In the genomic region with DNA sequence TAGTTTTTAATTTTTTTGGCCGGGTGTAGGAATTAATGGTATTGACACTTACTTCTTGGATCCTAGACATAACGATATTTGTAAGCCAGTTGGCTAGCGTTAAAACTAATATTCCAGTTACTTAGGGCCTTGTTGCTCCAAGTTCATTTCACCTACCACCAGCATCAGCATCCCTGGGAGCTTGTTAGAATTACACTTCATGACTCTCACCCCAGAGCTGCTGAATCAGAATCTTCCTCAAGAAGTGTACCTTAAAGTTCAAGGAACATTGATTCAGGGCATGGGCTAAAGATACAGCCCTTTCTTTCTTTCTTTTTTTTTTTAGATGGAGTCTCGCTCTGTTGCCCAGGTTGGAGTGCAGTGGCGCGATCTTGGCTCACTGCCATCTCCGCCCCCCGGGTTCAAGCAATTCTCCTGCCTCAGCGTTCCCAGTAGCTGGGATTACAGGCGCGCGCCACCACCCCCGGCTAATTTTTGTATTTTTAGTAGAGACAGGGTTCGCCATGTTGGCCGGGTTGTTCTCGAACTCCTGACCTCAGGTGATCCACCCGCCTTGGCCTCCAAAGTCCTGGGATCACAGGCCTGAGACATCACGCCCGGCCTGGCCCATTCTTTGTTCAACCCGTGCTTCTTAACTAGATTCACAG, we compare ENCODE assay signal across 9 cellular contexts. TPM values are rescaled to one million over a fixed set of nuclear protein-coding genes. Genes with fewer than 3 reads are reported as not detected.
DNase-seq lines count a peak whose midpoint lies in the region; ATAC-seq and TF ChIP-seq lines count a peak whose summit lies in the region.
"Had no signal": no experiment of that assay in that cellular context is flagged by ENCODE, and none has a peak within 500 bp of the region (broad histone marks: within the 10 kb centered on the region; RNA-seq: fewer than 3 reads in every experiment).

No MANE protein-coding gene starts in this region.

- H3K36me3 ChIP-seq in breast epithelium (no peaks in the 10 kb centered on the region), gastroesophageal sphincter (no peaks in the 10 kb centered on the region)

- DNase-seq in MCF 10A (ENCODE audit: unreplicated experiment), result no peak
- DNase-seq in breast epithelium (ENCODE audit: low spot score in 2 of 2), result no peak
- no peak for DNase-seq in T-cell
- DNase-seq in foreskin keratinocyte, result no peak
- no peak for DNase-seq in NCI-H2029 treated with DMSO at 0.1 percent for 48 hours (lab: John Stamatoyannopoulos, UW)
- DNase-seq: left ventricle myocardium superior had no signal

- H3K27me3 ChIP-seq in breast epithelium (no peaks in the 10 kb centered on the region), foreskin keratinocyte (no peaks in the 10 kb centered on the region), gastroesophageal sphincter (no peaks in the 10 kb centered on the region)

- no TSS peak for BruUV-seq in MCF 10A (replicated peaks; lab: Mats Ljungman, UMichigan)

- H3K9me3 Mint-ChIP-seq in MCF 10A (ENCODE audit: unreplicated experiment), result no peaks in the 10 kb centered on the region
- H3K9me3 Mint-ChIP-seq in T-cell, result no peaks in the 10 kb centered on the region
- no peaks in the 10 kb centered on the region for H3K9me3 Mint-ChIP-seq in stimulated activated memory B cell treated with anti-CD40 and anti-IgM and Interleukin-4, amounts not matched to agents 10 μg/mL and 1 μg/mL and 100 μg/mL, for 72 hours

- H3K9me3 ChIP-seq in breast epithelium (no peaks in the 10 kb centered on the region), gastroesophageal sphincter (no peaks in the 10 kb centered on the region)

- WGBS in gastroesophageal sphincter (ENCODE audit: low coverage in 1 of 2), 2 donors, result 92 to 95% methylated on average over 10 to 13 of the region's 20 CpGs

- H3K27ac Mint-ChIP-seq in MCF 10A (ENCODE audit: low read depth, unreplicated experiment) (peak overlapping the region; percentile 94), T-cell (no peak overlapping the region)
- H3K27ac Mint-ChIP-seq in stimulated activated memory B cell treated with anti-CD40 and anti-IgM and Interleukin-4, amounts not matched to agents 10 μg/mL and 1 μg/mL and 100 μg/mL, for 72 hours, result no peak overlapping the region

- H3K4me3 Mint-ChIP-seq in MCF 10A (ENCODE audit: unreplicated experiment), result peak overlapping the region; percentile 86
- peak overlapping the region; percentile 90 to 95 (median 92) for H3K4me3 Mint-ChIP-seq in T-cell
- peak overlapping the region; percentile 87 for H3K4me3 Mint-ChIP-seq in stimulated activated memory B cell treated with anti-CD40 and anti-IgM and Interleukin-4, amounts not matched to agents 10 μg/mL and 1 μg/mL and 100 μg/mL, for 72 hours

- H3K4me1 Mint-ChIP-seq in MCF 10A (ENCODE audit: insufficient read depth, unreplicated experiment) (peaks cover 12% of the 10 kb centered on the region), T-cell (peaks cover 34 to 50% (median 43%) of the 10 kb centered on the region in 3 donors)
- H3K4me1 Mint-ChIP-seq in stimulated activated memory B cell treated with anti-CD40 and anti-IgM and Interleukin-4, amounts not matched to agents 10 μg/mL and 1 μg/mL and 100 μg/mL, for 72 hours, result peaks cover 27% of the 10 kb centered on the region

- POLR2A ChIA-PET in MCF 10A (lab: Yijun Ruan, JAX) (interaction anchor here (0.6 to 5.7 kb wide), 21 partner anchors 9 to 423 kb away, joined by 3 to 135 read pairs (median 21); no protein-coding TSS in a partner anchor), T-cell (lab: Charles Lee) (interaction anchor here in 1 of 2 donors (0.9 kb wide), 1 partner anchor 9 kb away, joined by 4 read pairs; no protein-coding TSS in a partner anchor)

- ATAC-seq in T-cell (replicated peaks in 1 of 4) (no peak), foreskin keratinocyte (no peak), gastroesophageal sphincter (no peak), GM19455 (IDR thresholded peaks at IDR 0.05; ENCODE audit: unreplicated experiment) (no peak)
- ATAC-seq in stimulated activated memory B cell treated with anti-CD40 and anti-IgM and Interleukin-4, amounts not matched to agents 10 μg/mL and 1 μg/mL and 100 μg/mL, for 72 hours, result no peak
- ATAC-seq: left ventricle myocardium superior had no signal

- no peak for TF ChIP-seq CTCF in MCF 10A (IDR thresholded peaks at IDR 0.05; ENCODE audit: unreplicated experiment)
- no peak for TF ChIP-seq CTCF in breast epithelium (IDR thresholded peaks at IDR 0.05)
- no peak for TF ChIP-seq CTCF in foreskin keratinocyte (conservative IDR thresholded peaks at IDR 0.05)
- TF ChIP-seq CTCF in gastroesophageal sphincter (IDR thresholded peaks at IDR 0.05), result no peak

- intact Hi-C loops in MCF 10A (cut with micrococcal nuclease), result no loop called here
- intact Hi-C loops in breast epithelium (cut with DNase I; ENCODE audit: low total_unique reads), result no loop called here

- H3K4me3 ChIP-seq in breast epithelium (peak overlapping the region in 1 of 3 donors; percentile 93), gastroesophageal sphincter (no peak overlapping the region)

- H3K36me3 Mint-ChIP-seq in MCF 10A (ENCODE audit: insufficient read depth, unreplicated experiment) (peaks cover 19% of the 10 kb centered on the region), T-cell (no peaks in the 10 kb centered on the region)
- H3K36me3 Mint-ChIP-seq in stimulated activated memory B cell treated with anti-CD40 and anti-IgM and Interleukin-4, amounts not matched to agents 10 μg/mL and 1 μg/mL and 100 μg/mL, for 72 hours, result no peaks in the 10 kb centered on the region

- H3K27ac ChIP-seq in breast epithelium (no peak overlapping the region), foreskin keratinocyte (peak overlapping the region; percentile 77), gastroesophageal sphincter (no peak overlapping the region)

- TF ChIP-seq POLR2A in breast epithelium (IDR thresholded peaks at IDR 0.05) (no peak), gastroesophageal sphincter (IDR thresholded peaks at IDR 0.05) (no peak)

- H3K27me3 Mint-ChIP-seq in MCF 10A (ENCODE audit: insufficient read depth, unreplicated experiment), result no peaks in the 10 kb centered on the region
- H3K27me3 Mint-ChIP-seq in T-cell, result no peaks in the 10 kb centered on the region
- no peaks in the 10 kb centered on the region for H3K27me3 Mint-ChIP-seq in stimulated activated memory B cell treated with anti-CD40 and anti-IgM and Interleukin-4, amounts not matched to agents 10 μg/mL and 1 μg/mL and 100 μg/mL, for 72 hours

- no peak for TF ChIP-seq EP300 in gastroesophageal sphincter (IDR thresholded peaks at IDR 0.05)

- CTCF ChIA-PET in MCF 10A (lab: Yijun Ruan, JAX), result interaction anchor here (0.6 to 5.0 kb wide), 10 partner anchors 9 to 1118 kb away, joined by 3 to 45 read pairs (median 4); no protein-coding TSS in a partner anchor
- CTCF ChIA-PET in T-cell (lab: Charles Lee), result interaction anchor here (1.5 to 2.6 kb wide), 2 partner anchors 9 to 458 kb away, joined by 3 to 9 read pairs; no protein-coding TSS in a partner anchor

- H3K4me1 ChIP-seq in breast epithelium (peaks cover 0 to 4% of the 10 kb centered on the region in 2 donors), foreskin keratinocyte (peaks cover 6% of the 10 kb centered on the region), gastroesophageal sphincter (peaks cover 0 to 32% (median 15%) of the 10 kb centered on the region in 3 donors)

RNA-seq across cellular contexts. Expression of a gene that starts 1.1 kb away (rescaled TPM):
- total RNA-seq in MCF 10A (2022), result 11.2 and 12.9 TPM in 2 replicates
- 1 to 10 TPM; 4.2 to 6.9 (median 5.9) TPM for total RNA-seq in breast epithelium
- 1 to 10 TPM; 4.2 to 5.9 (median 5.2) TPM for total RNA-seq in T-cell
- total RNA-seq in foreskin keratinocyte, result 5.1 and 5.4 TPM in 2 replicates
- polyA plus RNA-seq in foreskin keratinocyte, result 1.3 and 1.4 TPM in 2 replicates
- 1 to 10 TPM; 1.3 to 3.0 (median 1.9) TPM for total RNA-seq in gastroesophageal sphincter

RNA-seq across cellular contexts. Expression of a gene that starts 2.2 kb away (rescaled TPM):
- 33.0 and 44.5 TPM in 2 replicates for total RNA-seq in MCF 10A (2022)
- total RNA-seq in breast epithelium, result 10 to 100 TPM; 12.8 to 14.9 (median 14.7) TPM
- 10 to 100 TPM in 3 of 5 donors, 1 to 10 TPM in 2; 5.1 to 13.5 (median 11.9) TPM for total RNA-seq in T-cell
- total RNA-seq in foreskin keratinocyte, result 21.5 and 23.3 TPM in 2 replicates
- 15.7 and 16.5 TPM in 2 replicates for polyA plus RNA-seq in foreskin keratinocyte
- total RNA-seq in gastroesophageal sphincter, result 10 to 100 TPM; 15.9 to 22.4 (median 17.7) TPM
